20 cellular contexts compared by ENCODE assay signal in the genomic region with DNA sequence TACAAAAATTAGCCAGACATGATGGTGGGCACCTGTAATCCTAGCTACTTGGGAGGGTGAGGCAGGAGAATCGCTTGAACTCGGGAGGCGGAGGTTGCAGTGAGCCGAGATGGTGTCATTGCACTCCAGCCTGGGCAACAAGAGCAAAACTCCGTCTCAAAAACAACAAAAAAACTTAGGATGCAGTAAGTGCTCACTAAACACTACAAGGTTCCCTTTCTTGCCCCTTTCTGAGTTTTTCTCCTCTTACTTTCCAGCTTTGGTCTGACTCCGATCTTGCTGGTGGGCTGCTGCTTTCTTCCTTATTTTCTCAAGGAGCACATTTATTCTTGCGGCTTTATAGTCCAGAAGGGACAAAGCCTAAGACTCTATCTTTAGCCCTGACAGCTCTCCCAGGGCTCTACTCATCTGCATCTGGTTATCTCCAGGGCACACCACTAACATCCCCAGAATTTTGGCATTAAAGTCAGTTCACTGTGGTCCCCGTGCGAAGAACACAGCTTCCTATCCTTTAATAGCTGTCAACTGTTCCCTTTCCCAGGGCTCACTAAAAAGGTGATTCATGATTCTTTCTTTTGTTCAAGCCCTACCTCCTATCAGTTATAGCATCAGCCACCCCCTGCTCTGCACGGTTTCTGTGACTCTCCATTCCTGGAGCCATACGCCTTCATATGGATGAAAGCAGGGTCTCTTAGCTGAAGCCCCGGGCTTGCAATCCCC.
"Had no signal": no experiment of that assay in that cellular context is flagged by ENCODE, and none has a peak within 500 bp of the region (broad histone marks: within the 10 kb centered on the region; RNA-seq: fewer than 3 reads in every experiment).

No MANE protein-coding gene starts in this region.

- H3K36me3 Mint-ChIP-seq: naive B cell, neural progenitor cell had no signal

- H3K4me3 ChIP-seq: left lung, mucosa of descending colon, neural progenitor cell, thyroid gland had no signal

- DNase-seq: activated CD4-positive, alpha-beta T cell treated with anti-CD3 and anti-CD28 coated beads for 1 hour; activated CD8-positive, alpha-beta memory T cell treated with anti-CD3 and anti-CD28 coated beads for 24 hours; dermis blood vessel endothelial cell; kidney; left lung; mammary epithelial cell; mucosa of descending colon; naive B cell; stimulated activated CD4-positive, alpha-beta T cell treated with anti-CD3 and anti-CD28 coated beads, Interleukin-12 subunit alpha, Interleukin-12 subunit beta, amount 100 ng/mL, for 4 hours; stimulated activated CD4-positive, alpha-beta T cell treated with anti-CD3 and anti-CD28 coated beads, Interleukin-1b, Interleukin-23, amount 100 ng/mL, for 48 hours; stimulated activated CD8-positive, alpha-beta memory T cell treated with anti-CD3 and anti-CD28 coated beads, Interleukin-4, amount 100 ng/mL, for 48 hours; stimulated activated naive CD4-positive, alpha-beta T cell treated with Interleukin-2 at 50 U/mL for 16 hours; T-cell; T1000; thyroid gland; WERI-Rb-1 had no signal

- H3K27ac ChIP-seq: left lung, neural progenitor cell, WERI-Rb-1 had no signal

- H2AFZ ChIP-seq: neural progenitor cell had no signal

- H3K9me3 Mint-ChIP-seq: activated T-helper 1 cell treated with anti-CD3 and anti-CD28 coated beads, Interleukin-12 subunit alpha, Interleukin-12 subunit beta, Interleukin-2, Interleukin-4 antibody, amounts not matched to agents 30 ng/mL and 10 ng/mL and 1 ng/mL, durations not matched to agents 14 hours and 24 hours and 36 hours; naive B cell; neural progenitor cell; T-cell had no signal

- H3K27ac Mint-ChIP-seq: activated naive CD8-positive, alpha-beta T cell; activated T-helper 1 cell treated with anti-CD3 and anti-CD28 coated beads, Interleukin-12 subunit alpha, Interleukin-12 subunit beta, Interleukin-2, Interleukin-4 antibody, amounts not matched to agents 30 ng/mL and 10 ng/mL and 1 ng/mL, durations not matched to agents 14 hours and 24 hours and 36 hours; progenitor cell of endocrine pancreas; T-cell had no signal

- H3K27me3 Mint-ChIP-seq: activated naive CD8-positive, alpha-beta T cell; naive B cell; T-cell had no signal

- H3K36me3 ChIP-seq: neural progenitor cell, thyroid gland, WERI-Rb-1 had no signal

- H3K4me1 Mint-ChIP-seq: T-cell had no signal

- H3K27me3 ChIP-seq: left lung, neural progenitor cell, thyroid gland had no signal

- H3K4me2 ChIP-seq: neural progenitor cell had no signal

- H3K4me1 ChIP-seq: left lung, neural progenitor cell had no signal

- H3K9me3 ChIP-seq: left lung, mucosa of descending colon, thyroid gland had no signal

- H3K4me3 Mint-ChIP-seq: activated naive CD8-positive, alpha-beta T cell; activated T-helper 1 cell treated with anti-CD3 and anti-CD28 coated beads, Interleukin-12 subunit alpha, Interleukin-12 subunit beta, Interleukin-2, Interleukin-4 antibody, amounts not matched to agents 30 ng/mL and 10 ng/mL and 1 ng/mL, durations not matched to agents 14 hours and 24 hours and 36 hours; naive B cell; neural progenitor cell; T-cell had no signal
